Comparison of ENCODE assay signal across 8 cellular contexts in the genomic region with DNA sequence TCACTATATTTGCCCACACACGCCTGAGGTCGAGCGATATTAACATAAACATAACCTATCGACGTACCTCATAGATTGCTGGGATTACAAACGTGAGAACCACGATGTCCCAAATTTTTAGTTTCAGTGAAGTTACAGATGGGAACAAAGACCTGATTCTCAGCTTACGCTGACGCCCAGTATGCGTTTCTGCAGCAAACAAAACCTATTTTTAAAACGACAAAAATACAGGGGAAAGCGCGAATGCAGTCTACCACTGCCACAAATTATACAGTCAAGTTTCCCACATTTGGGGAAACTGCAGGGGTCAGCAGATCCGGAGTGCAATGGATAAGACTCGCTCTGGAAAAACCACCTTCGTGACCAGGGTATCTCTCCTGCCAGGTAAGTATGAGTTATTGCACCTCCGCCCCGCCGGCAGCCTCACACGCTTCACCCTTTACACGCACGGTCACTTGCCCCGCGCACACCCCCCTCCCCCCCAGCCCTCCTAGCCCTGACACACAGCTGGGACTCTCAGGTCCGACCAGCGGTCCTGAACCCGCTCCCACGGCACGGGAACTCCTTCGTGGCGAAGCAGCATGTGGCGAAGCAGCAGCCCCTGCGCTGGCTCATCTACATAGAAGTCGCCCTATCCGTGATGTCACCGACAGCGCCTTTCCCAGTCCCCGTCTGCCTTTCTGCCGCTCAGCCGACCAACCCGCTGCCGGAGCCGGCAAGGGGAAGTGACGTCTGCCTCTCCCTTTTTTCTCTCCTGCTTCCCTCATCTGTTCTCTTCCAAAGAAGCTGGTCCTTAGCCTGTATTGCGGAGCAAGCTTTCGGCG. TPM values are rescaled to one million over a fixed set of nuclear protein-coding genes. Genes with fewer than 3 reads are reported as not detected.
DNase-seq lines count a peak whose midpoint lies in the region; ATAC-seq and TF ChIP-seq lines count a peak whose summit lies in the region.
"Not testable (repeated sequence)": the region's sequence is repeated elsewhere in the genome, so short reads cannot be mapped to it uniquely, and the experiment has no call there.

No MANE protein-coding gene starts in this region.

- peak overlapping the region; percentile 58 for H3K4me2 ChIP-seq in trophoblast cell (ENCODE audit: low read length)

- H2BK12ac ChIP-seq in trophoblast cell (ENCODE audit: low read length), result not testable (repeated sequence)

- H3K9me3 ChIP-seq in T-helper 17 cell (ENCODE audit: control insufficient read depth, low read length, poor library complexity, severe bottlenecking); heart right ventricle; trophoblast cell (ENCODE audit: insufficient read depth, low read depth, low read length); transverse colon: not testable (repeated sequence)

- H3K4me3 Mint-ChIP-seq in T-helper 17 cell, result peak overlapping the region; percentile 87

- H3K4me3 ChIP-seq in GM12864 (ENCODE audit: low read depth, low read length), result peak overlapping the region; percentile 54
- H3K4me3 ChIP-seq in heart right ventricle, result peak overlapping the region in 9 of 10 donors; percentile 33 to 51 (median 44)
- H3K4me3 ChIP-seq in trophoblast cell (ENCODE audit: low read depth, low read length), result not testable (repeated sequence)
- H3K4me3 ChIP-seq in transverse colon, result peak overlapping the region in 3 of 4 donors; percentile 21 to 45 (median 28)

- not testable (repeated sequence) for H3K36me3 ChIP-seq in heart right ventricle; trophoblast cell (ENCODE audit: control insufficient read depth in 1 of 2, insufficient read depth in 2 of 2, low read length in 2 of 2); transverse colon

- ATAC-seq in HG02798 (IDR thresholded peaks at IDR 0.05; ENCODE audit: poor library complexity, unreplicated experiment) (peak; percentile 79), T-helper 17 cell (peak; percentile 89), heart right ventricle (peak; percentile 88 to 95 (median 92))

- not testable (repeated sequence) for H3K18ac ChIP-seq in trophoblast cell (ENCODE audit: low read length)

- H4K12ac ChIP-seq in trophoblast cell (ENCODE audit: low read depth, low read length), result peak overlapping the region; percentile 70

- not testable (repeated sequence) for H3K36me3 Mint-ChIP-seq in T-helper 17 cell (ENCODE audit: low read depth)

- not testable (repeated sequence) for H3K79me1 ChIP-seq in trophoblast cell (ENCODE audit: low read length)

- not testable (repeated sequence) for H3K9ac ChIP-seq in trophoblast cell (ENCODE audit: low read length)

- not testable (repeated sequence) for H3K27me3 ChIP-seq in heart right ventricle; trophoblast cell (ENCODE audit: insufficient read depth, low read length); transverse colon

- peak overlapping the region; percentile 94 for H4K91ac ChIP-seq in trophoblast cell (ENCODE audit: low read depth, low read length)

- peak overlapping the region; percentile 80 for H3K14ac ChIP-seq in trophoblast cell (ENCODE audit: low read length)

- in situ Hi-C loops in transverse colon (cut with MboI; ENCODE audit: low pct_ligation_motif_present in 1 of 4, low pct_unique_long_range_greater_than_20kb in 1 of 4, low sequenced_read_pairs in 3 of 4), result not testable (repeated sequence)

- H3K4me1 ChIP-seq in heart right ventricle, result peaks cover 0 to 10% (median 0%) of the 10 kb centered on the region in 9 donors
- H3K4me1 ChIP-seq in trophoblast cell (ENCODE audit: control insufficient read depth in 1 of 2, insufficient read depth in 2 of 2, low read length in 2 of 2), result not testable (repeated sequence)
- peaks cover 0 to 16% (median 2%) of the 10 kb centered on the region in 4 donors for H3K4me1 ChIP-seq in transverse colon

- peak overlapping the region; percentile 70 for H4K8ac ChIP-seq in trophoblast cell (ENCODE audit: low read depth, low read length)

- intact Hi-C loops in heart right ventricle (cut with DNase I); transverse colon (cut with DNase I; ENCODE audit: low total_unique reads): not testable (repeated sequence)

- peak overlapping the region; percentile 42 to 88 (median 82) for H3K27ac ChIP-seq in heart right ventricle
- H3K27ac ChIP-seq in trophoblast cell (ENCODE audit: low read depth, low read length), result peak overlapping the region; percentile 73
- peak overlapping the region; percentile 73 to 86 (median 84) for H3K27ac ChIP-seq in transverse colon

- peaks cover 14% of the 10 kb centered on the region for H3K4me1 Mint-ChIP-seq in T-helper 17 cell

- not testable (repeated sequence) for H2AK5ac ChIP-seq in trophoblast cell (ENCODE audit: low read length)

- peak; percentile 97 for DNase-seq in GM12864 (ENCODE audit: low read depth)
- DNase-seq in NCI-H146 treated with DMSO at 0.1 percent for 48 hours (lab: John Stamatoyannopoulos, UW; ENCODE audit: unreplicated experiment), result peak; percentile 76
- DNase-seq in T-helper 17 cell, result peak; percentile 57 to 68 (median 60)
- DNase-seq in amniotic epithelial cell (ENCODE audit: low read depth), result peak; percentile 97
- peak; percentile 84 to 87 for DNase-seq in heart right ventricle
- DNase-seq in trophoblast cell, result peak; percentile 87 to 96
- DNase-seq in transverse colon, result peak; percentile 89

- peak overlapping the region; percentile 97 for H3K27ac Mint-ChIP-seq in T-helper 17 cell

- not testable (repeated sequence) for TF ChIP-seq CTCF in GM12864 (IDR thresholded peaks at IDR 0.05; ENCODE audit: low read depth, low read length, missing control alignments); heart right ventricle (IDR thresholded peaks at IDR 0.05); transverse colon (IDR thresholded peaks at IDR 0.05)

- H3K27me3 Mint-ChIP-seq in T-helper 17 cell, result not testable (repeated sequence)

- WGBS in heart right ventricle, 2 donors, result 1 to 3% methylated on average over 41 to 45 of the region's 47 CpGs
- WGBS in trophoblast cell (ENCODE audit: extremely low coverage, insufficient coverage, insufficient read length), result no CpG with 5 or more reads among the region's 47 CpGs
- WGBS in transverse colon (ENCODE audit: low coverage in 1 of 2), 2 donors, result 1 to 3% methylated on average over 17 to 47 of the region's 47 CpGs

- H2BK120ac ChIP-seq in trophoblast cell (ENCODE audit: insufficient read depth, low read length, poor library complexity), result peak overlapping the region; percentile 87

- not testable (repeated sequence) for H3K79me2 ChIP-seq in trophoblast cell (ENCODE audit: control insufficient read depth, insufficient read depth, low read length, poor library complexity)

- H3K4ac ChIP-seq in trophoblast cell (ENCODE audit: low read depth, low read length), result peak overlapping the region; percentile 75

- TF ChIP-seq POLR2A in transverse colon (IDR thresholded peaks at IDR 0.05), result peak; percentile 88

- H2AFZ ChIP-seq in trophoblast cell (ENCODE audit: insufficient read depth, low read length, poor library complexity), result not testable (repeated sequence)

- H2BK5ac ChIP-seq in trophoblast cell (ENCODE audit: low read depth, low read length, poor library complexity), result peak overlapping the region; percentile 99

- not testable (repeated sequence) for TF ChIP-seq EP300 in transverse colon (IDR thresholded peaks at IDR 0.05; ENCODE audit: low read depth)

- H3K23ac ChIP-seq in trophoblast cell (ENCODE audit: low read length), result not testable (repeated sequence)

RNA-seq across cellular contexts. Expression of a gene that starts 30.5 kb away (rescaled TPM):
- total RNA-seq in T-helper 17 cell (not detected), heart right ventricle (100 to 1,000 TPM in 1 of 10 donors, 10 to 100 TPM in 9; 26.8 to 115 (median 76.5) TPM), transverse colon (under 1 TPM in 1 of 4 donors, not detected in 3; 0.27 TPM)
- 10 to 100 TPM in 1 of 2 donors, under 1 TPM in 1; 0.52 to 18.8 TPM for polyA plus RNA-seq in heart right ventricle
- polyA plus RNA-seq in trophoblast cell (2013), result 0.01 and 0.03 TPM in 2 replicates

RNA-seq across cellular contexts. Expression of a gene that starts 55.7 kb away (rescaled TPM):
- 100 to 1,000 TPM; 567 to 927 TPM for total RNA-seq in T-helper 17 cell
- 1,000 to 10,000 TPM in 2 of 10 donors, 100 to 1,000 TPM in 8; 544 to 1,142 (median 777) TPM for total RNA-seq in heart right ventricle
- 100 to 1,000 TPM; 231 to 681 TPM for polyA plus RNA-seq in heart right ventricle
- 15.9 and 17.2 TPM in 2 replicates for polyA plus RNA-seq in trophoblast cell (2013)
- total RNA-seq in transverse colon, result 1,000 to 10,000 TPM in 2 of 4 donors, 100 to 1,000 TPM in 2; 296 to 2,602 (median 982) TPM

Comparison
In these comparisons a context has a peak if more than half of its experiments do, and no peak if none do; other contexts are left out.
1. RNA of a gene that starts 30.5 kb away (total RNA-seq): 26.8 to 115 TPM in heart right ventricle; not detected in T-helper 17 cell and 0.27 TPM in transverse colon; every median in the first group is over 10 times any median in the second.
2. Peak in every context shown above with its lines, with median percentiles within 50 percentile points of each other: DNase-seq, ATAC-seq and H3K27ac ChIP-seq.